In the genomic region with DNA sequence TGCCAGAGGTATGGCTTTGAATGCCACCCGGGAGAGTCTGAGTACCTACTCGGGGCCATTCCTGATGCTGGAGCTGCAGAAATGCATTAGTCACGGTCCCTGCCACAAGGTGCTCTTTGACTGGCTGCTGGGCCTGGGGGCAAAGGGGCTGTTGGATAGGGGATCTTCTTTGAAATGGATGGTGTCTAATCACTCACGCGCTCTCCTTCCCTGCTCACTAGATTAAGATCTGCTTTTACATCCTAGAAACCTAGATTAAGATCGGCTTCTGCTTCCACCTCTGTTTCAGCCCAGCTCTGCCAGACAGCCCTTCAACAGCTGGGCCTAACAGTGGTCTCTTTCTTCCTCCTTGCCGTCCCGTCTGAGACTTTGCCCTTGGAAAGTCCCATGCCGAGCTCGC, we compare ENCODE assay signal across 15 cellular contexts. TPM values are rescaled to one million over a fixed set of nuclear protein-coding genes. Genes with fewer than 3 reads are reported as not detected.
DNase-seq lines count a peak whose midpoint lies in the region; ATAC-seq and TF ChIP-seq lines count a peak whose summit lies in the region.
"Had no signal": no experiment of that assay in that cellular context is flagged by ENCODE, and none has a peak within 500 bp of the region (broad histone marks: within the 10 kb centered on the region; RNA-seq: fewer than 3 reads in every experiment).

No MANE protein-coding gene starts in this region.

- no peaks in the 10 kb centered on the region for H3K9me3 Mint-ChIP-seq in activated naive CD4-positive, alpha-beta T cell treated with anti-CD3 and anti-CD28 coated beads, Interleukin-2, amount 50 U/mL, for 24 hours
- no peaks in the 10 kb centered on the region for H3K9me3 Mint-ChIP-seq in endothelial cell (ENCODE audit: unreplicated experiment)
- H3K9me3 Mint-ChIP-seq: CD8-positive, alpha-beta memory T cell had no signal

- in situ Hi-C loops in brain microvascular endothelial cell (cut with HindIII; ENCODE audit: low pct_ligation_motif_present, low sequenced_read_pairs): no loop called here

- H3K27ac ChIP-seq in upper lobe of right lung (no peak overlapping the region), brain microvascular endothelial cell (no peak overlapping the region)
- H3K27ac ChIP-seq: BLaER1 had no signal

- no peaks in the 10 kb centered on the region for H3K36me3 ChIP-seq in upper lobe of right lung
- no peaks in the 10 kb centered on the region for H3K36me3 ChIP-seq in brain microvascular endothelial cell (replicated peaks)
- H3K36me3 ChIP-seq: BLaER1 had no signal

- H3K4me3 ChIP-seq in upper lobe of right lung (no peak overlapping the region), brain microvascular endothelial cell (ENCODE audit: low read depth, low read length) (no peak overlapping the region)
- H3K4me3 ChIP-seq: BLaER1 had no signal

- H3K4me3 Mint-ChIP-seq in activated naive CD4-positive, alpha-beta T cell treated with anti-CD3 and anti-CD28 coated beads, Interleukin-2, amount 50 U/mL, for 24 hours: no peak overlapping the region
- no peak overlapping the region for H3K4me3 Mint-ChIP-seq in endothelial cell (ENCODE audit: unreplicated experiment)
- H3K4me3 Mint-ChIP-seq: CD8-positive, alpha-beta memory T cell had no signal

- ATAC-seq in upper lobe of right lung: no peak
- ATAC-seq: HCT116 had no signal

- H3K27me3 ChIP-seq in upper lobe of right lung (peaks cover 40% of the 10 kb centered on the region), brain microvascular endothelial cell (replicated peaks) (peaks cover 23% of the 10 kb centered on the region)
- H3K27me3 ChIP-seq: BLaER1 had no signal

- no peaks in the 10 kb centered on the region for H3K9me3 ChIP-seq in upper lobe of right lung
- H3K9me3 ChIP-seq: BLaER1 had no signal

- H3K4me1 Mint-ChIP-seq in activated naive CD4-positive, alpha-beta T cell treated with anti-CD3 and anti-CD28 coated beads, Interleukin-2, amount 50 U/mL, for 24 hours: no peaks in the 10 kb centered on the region
- peaks cover 26% of the 10 kb centered on the region for H3K4me1 Mint-ChIP-seq in endothelial cell (ENCODE audit: unreplicated experiment)
- H3K4me1 Mint-ChIP-seq: CD8-positive, alpha-beta memory T cell had no signal

- TF ChIP-seq CTCF in endothelial cell (IDR thresholded peaks at IDR 0.05; ENCODE audit: unreplicated experiment): no peak
- no peak for TF ChIP-seq CTCF in upper lobe of right lung (IDR thresholded peaks at IDR 0.05)
- TF ChIP-seq CTCF in brain microvascular endothelial cell (IDR thresholded peaks at IDR 0.05; ENCODE audit: low read depth, low read length, missing control alignments): no peak

- H3K4me1 ChIP-seq in upper lobe of right lung: no peaks in the 10 kb centered on the region
- H3K4me1 ChIP-seq: BLaER1 had no signal

- DNase-seq in activated naive CD4-positive, alpha-beta T cell (lab: John Stamatoyannopoulos, UW): no peak
- DNase-seq in endothelial cell (ENCODE audit: low spot score) (no peak), mesenteric fat pad (ENCODE audit: low spot score) (peak; percentile 57), upper lobe of right lung (peak; percentile 33), brain microvascular endothelial cell (no peak), DMS 273 (lab: John Stamatoyannopoulos, UW; ENCODE audit: unreplicated experiment) (no peak), midbrain (lab: John Stamatoyannopoulos, UW) (no peak)
- DNase-seq: 8988T, AML-193, DMS 273 treated with DMSO at 0.1 percent for 48 hours, DMS79 had no signal

- intact Hi-C loops in upper lobe of right lung (cut with DNase I): no loop called here

- peaks cover 39% of the 10 kb centered on the region for H3K27me3 Mint-ChIP-seq in activated naive CD4-positive, alpha-beta T cell treated with anti-CD3 and anti-CD28 coated beads, Interleukin-2, amount 50 U/mL, for 24 hours
- H3K27me3 Mint-ChIP-seq in endothelial cell (ENCODE audit: unreplicated experiment): peaks cover 14% of the 10 kb centered on the region

- H3K27ac Mint-ChIP-seq in activated naive CD4-positive, alpha-beta T cell treated with anti-CD3 and anti-CD28 coated beads, Interleukin-2, amount 50 U/mL, for 24 hours: peak overlapping the region; percentile 6
- peak overlapping the region; percentile 76 for H3K27ac Mint-ChIP-seq in endothelial cell (ENCODE audit: unreplicated experiment)
- H3K27ac Mint-ChIP-seq: CD8-positive, alpha-beta memory T cell had no signal

- no peaks in the 10 kb centered on the region for H3K36me3 Mint-ChIP-seq in activated naive CD4-positive, alpha-beta T cell treated with anti-CD3 and anti-CD28 coated beads, Interleukin-2, amount 50 U/mL, for 24 hours
- H3K36me3 Mint-ChIP-seq in endothelial cell (ENCODE audit: low read depth, unreplicated experiment): no peaks in the 10 kb centered on the region

RNA-seq across cellular contexts. Expression of gene PAX2, which starts 57.2 kb away (rescaled TPM):
- total RNA-seq in endothelial cell (ENCODE audit: unreplicated experiment): 17.4 TPM
- total RNA-seq in mesenteric fat pad: not detected
- not detected for total RNA-seq in upper lobe of right lung

Comparison
In these comparisons a context has a peak if more than half of its experiments do, and no peak if none do; other contexts are left out.
1. DNase-seq: peak in mesenteric fat pad (single experiment) and upper lobe of right lung (single experiment); none in activated naive CD4-positive, alpha-beta T cell (0 of 4), endothelial cell (single experiment), brain microvascular endothelial cell (single experiment), DMS 273 (single experiment) and midbrain (single experiment).
2. RNA of gene PAX2, which starts 57.2 kb away (total RNA-seq): 17.4 TPM in endothelial cell (single experiment); not detected in mesenteric fat pad (single experiment) and not detected in upper lobe of right lung (single experiment); every median in the first group is over 10 times any median in the second.